13 cellular contexts compared by ENCODE assay signal in the genomic region with DNA sequence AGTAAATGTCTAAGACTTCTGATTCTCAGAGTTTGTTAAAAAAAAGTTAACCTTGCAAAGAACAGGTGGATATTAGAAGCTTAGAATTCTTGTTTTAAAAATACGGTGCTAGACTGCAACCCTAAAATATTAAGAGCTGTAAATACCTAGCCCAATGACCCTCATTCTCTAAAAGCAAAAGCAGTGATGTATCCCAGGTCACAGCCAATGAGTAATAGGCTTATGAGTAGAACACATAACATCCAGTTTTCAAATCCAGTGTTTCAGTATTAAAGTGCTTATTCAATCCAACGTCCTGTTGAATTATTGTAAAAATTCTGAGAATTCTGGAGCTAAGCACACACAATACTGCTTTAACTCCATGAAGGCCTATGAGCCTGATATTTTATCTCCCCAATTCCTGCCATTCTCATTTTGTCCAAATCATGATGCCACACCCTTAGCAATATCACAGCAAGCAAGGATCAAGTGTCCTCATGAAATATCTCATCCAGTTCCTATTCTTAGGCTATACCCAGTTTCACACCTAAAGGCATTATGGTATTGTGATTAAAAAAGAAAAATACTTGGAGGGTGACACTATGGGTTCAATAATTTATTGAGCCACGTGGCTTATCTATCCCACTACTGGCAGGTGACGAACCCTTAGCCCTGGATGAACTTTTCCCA. TPM values are rescaled to one million over a fixed set of nuclear protein-coding genes. Genes with fewer than 3 reads are reported as not detected.
DNase-seq lines count a peak whose midpoint lies in the region; ATAC-seq and TF ChIP-seq lines count a peak whose summit lies in the region.
"Had no signal": no experiment of that assay in that cellular context is flagged by ENCODE, and none has a peak within 500 bp of the region (broad histone marks: within the 10 kb centered on the region; RNA-seq: fewer than 3 reads in every experiment).

No MANE protein-coding gene starts in this region.

- H3K4me3 ChIP-seq in lower lobe of right lung (no peak overlapping the region), left lung (no peak overlapping the region)

- intact Hi-C loops in lower lobe of right lung (cut with DNase I) (no loop called here), left lung (cut with DNase I) (no loop called here)

- no peak overlapping the region for H3K4me3 Mint-ChIP-seq in activated naive CD4-positive, alpha-beta T cell treated with anti-CD3 and anti-CD28 coated beads, Interleukin-2, amount 50 U/mL, for 24 hours
- H3K4me3 Mint-ChIP-seq in T-helper 17 cell = no peak overlapping the region
- H3K4me3 Mint-ChIP-seq in stimulated activated effector memory CD8-positive, alpha-beta T cell treated with anti-CD3 and anti-CD28 coated beads, Interleukin-12 subunit alpha, Interleukin-12 subunit beta, amount 100 ng/mL, for 72 hours = no peak overlapping the region

- peaks cover 31% of the 10 kb centered on the region for H3K36me3 Mint-ChIP-seq in activated naive CD4-positive, alpha-beta T cell treated with anti-CD3 and anti-CD28 coated beads, Interleukin-2, amount 50 U/mL, for 24 hours
- H3K36me3 Mint-ChIP-seq in T-helper 17 cell (ENCODE audit: low read depth) = peaks cover 16% of the 10 kb centered on the region
- peaks cover 99% of the 10 kb centered on the region for H3K36me3 Mint-ChIP-seq in stimulated activated effector memory CD8-positive, alpha-beta T cell treated with anti-CD3 and anti-CD28 coated beads, Interleukin-12 subunit alpha, Interleukin-12 subunit beta, amount 100 ng/mL, for 72 hours

- H3K9me3 ChIP-seq in T-helper 17 cell (ENCODE audit: control insufficient read depth, low read length, poor library complexity, severe bottlenecking) (no peaks in the 10 kb centered on the region), lower lobe of right lung (no peaks in the 10 kb centered on the region), left lung (no peaks in the 10 kb centered on the region)

- ATAC-seq in T-helper 17 cell = no peak
- no peak for ATAC-seq in lower lobe of right lung
- ATAC-seq in stimulated activated effector memory CD8-positive, alpha-beta T cell treated with anti-CD3 and anti-CD28 coated beads, Interleukin-12 subunit alpha, Interleukin-12 subunit beta, amount 100 ng/mL, for 72 hours = no peak
- no peak for ATAC-seq in left lung

- peak overlapping the region; percentile 36 for H3K27ac Mint-ChIP-seq in activated naive CD4-positive, alpha-beta T cell treated with anti-CD3 and anti-CD28 coated beads, Interleukin-2, amount 50 U/mL, for 24 hours
- peak overlapping the region; percentile 92 for H3K27ac Mint-ChIP-seq in T-helper 17 cell
- peak overlapping the region; percentile 53 for H3K27ac Mint-ChIP-seq in stimulated activated effector memory CD8-positive, alpha-beta T cell treated with anti-CD3 and anti-CD28 coated beads, Interleukin-12 subunit alpha, Interleukin-12 subunit beta, amount 100 ng/mL, for 72 hours

- no peak for TF ChIP-seq CTCF in lower lobe of right lung (IDR thresholded peaks at IDR 0.05)
- no peak for TF ChIP-seq CTCF in left lung (IDR thresholded peaks at IDR 0.05)

- H3K36me3 ChIP-seq in lower lobe of right lung (peaks cover 78% of the 10 kb centered on the region), left lung (peaks cover 0 to 68% of the 10 kb centered on the region in 2 donors)

- no peak for DNase-seq in activated naive CD4-positive, alpha-beta T cell treated with Interleukin-2 at 50 U/mL for 16 hours
- no peak for DNase-seq in T-helper 17 cell
- no peak for DNase-seq in lower lobe of right lung
- DNase-seq in stimulated activated effector memory CD8-positive, alpha-beta T cell treated with anti-CD3 and anti-CD28 coated beads, Interleukin-12 subunit alpha, Interleukin-12 subunit beta, amount 100 ng/mL, for 72 hours (ENCODE audit: low spot score in 2 of 2) = no peak
- no peak for DNase-seq in left lung
- DNase-seq in SKM-1 treated with dmso at 0.1 percent for 144 hours (lab: John Stamatoyannopoulos, UW; ENCODE audit: unreplicated experiment) = no peak
- DNase-seq in NCI-H82 (lab: John Stamatoyannopoulos, UW) = no peak
- DNase-seq: activated naive CD4-positive, alpha-beta T cell treated with anti-CD3 and anti-CD28 coated beads, Interleukin-2, amount 50 U/mL, for 16 hours; AML-193; DND-41; NCI-H2227 treated with DMSO at 0.1 percent for 48 hours had no signal

- H3K4me1 ChIP-seq in lower lobe of right lung (peaks cover 58% of the 10 kb centered on the region), left lung (peaks cover 29 to 50% of the 10 kb centered on the region in 2 donors)

- no peaks in the 10 kb centered on the region for H3K27me3 ChIP-seq in lower lobe of right lung (ENCODE audit: low read depth)
- no peaks in the 10 kb centered on the region for H3K27me3 ChIP-seq in left lung

- peaks cover 79% of the 10 kb centered on the region for H3K4me1 Mint-ChIP-seq in activated naive CD4-positive, alpha-beta T cell treated with anti-CD3 and anti-CD28 coated beads, Interleukin-2, amount 50 U/mL, for 24 hours
- peaks cover 50% of the 10 kb centered on the region for H3K4me1 Mint-ChIP-seq in T-helper 17 cell
- peaks cover 63% of the 10 kb centered on the region for H3K4me1 Mint-ChIP-seq in stimulated activated effector memory CD8-positive, alpha-beta T cell treated with anti-CD3 and anti-CD28 coated beads, Interleukin-12 subunit alpha, Interleukin-12 subunit beta, amount 100 ng/mL, for 72 hours

- H3K9me3 Mint-ChIP-seq in activated naive CD4-positive, alpha-beta T cell treated with anti-CD3 and anti-CD28 coated beads, Interleukin-2, amount 50 U/mL, for 24 hours = no peaks in the 10 kb centered on the region
- no peaks in the 10 kb centered on the region for H3K9me3 Mint-ChIP-seq in stimulated activated effector memory CD8-positive, alpha-beta T cell treated with anti-CD3 and anti-CD28 coated beads, Interleukin-12 subunit alpha, Interleukin-12 subunit beta, amount 100 ng/mL, for 72 hours

- H3K27me3 Mint-ChIP-seq in activated naive CD4-positive, alpha-beta T cell treated with anti-CD3 and anti-CD28 coated beads, Interleukin-2, amount 50 U/mL, for 24 hours = no peaks in the 10 kb centered on the region
- no peaks in the 10 kb centered on the region for H3K27me3 Mint-ChIP-seq in T-helper 17 cell

- H3K27ac ChIP-seq in lower lobe of right lung = peak overlapping the region; percentile 64
- H3K27ac ChIP-seq in left lung = peak overlapping the region in 1 of 2 donors; percentile 85
- H3K27ac ChIP-seq: parathyroid adenoma had no signal

RNA-seq across cellular contexts. Expression of a gene that starts 15.3 kb away (rescaled TPM):
- total RNA-seq in T-helper 17 cell = 10 to 100 TPM; 87.1 to 90.2 TPM
- 37.9 TPM for total RNA-seq in lower lobe of right lung
- 10 to 100 TPM; 27.6 to 27.7 TPM for total RNA-seq in left lung

RNA-seq across cellular contexts. Expression of a gene that starts 38.4 kb away (rescaled TPM):
- total RNA-seq in T-helper 17 cell (100 to 1,000 TPM; 101 to 102 TPM), lower lobe of right lung (132 TPM), left lung (100 to 1,000 TPM; 152 to 238 TPM)

Comparison
In these comparisons a context has a peak if more than half of its experiments do, and no peak if none do; other contexts are left out.
1. H3K27ac Mint-ChIP-seq: peak in every context shown above with its lines; median percentile 92 in T-helper 17 cell; 53 in stimulated activated effector memory CD8-positive, alpha-beta T cell treated with anti-CD3 and anti-CD28 coated beads, Interleukin-12 subunit alpha, Interleukin-12 subunit beta, amount 100 ng/mL, for 72 hours; 36 in activated naive CD4-positive, alpha-beta T cell treated with anti-CD3 and anti-CD28 coated beads, Interleukin-2, amount 50 U/mL, for 24 hours.